Comparison of ENCODE assay signal across 22 cellular contexts in the genomic region with DNA sequence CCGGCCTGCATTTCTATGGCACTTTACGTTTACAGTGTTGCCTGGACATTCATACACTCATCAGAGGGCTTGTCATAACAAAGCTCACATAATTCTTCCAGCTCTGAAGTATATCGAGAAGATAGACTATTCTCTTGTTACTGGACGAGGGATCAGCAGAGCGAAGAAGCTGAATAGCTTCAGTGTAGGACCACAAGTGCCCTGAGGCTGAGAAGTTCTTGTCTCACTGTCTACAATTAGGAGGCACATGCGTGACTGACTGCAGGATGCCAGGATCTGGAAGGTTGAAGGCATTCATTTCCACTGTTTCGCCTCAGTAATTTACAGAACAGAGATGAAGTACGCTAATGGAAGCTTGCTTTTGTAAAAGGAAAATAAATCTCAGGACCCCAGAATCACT. TPM values are rescaled to one million over a fixed set of nuclear protein-coding genes. Genes with fewer than 3 reads are reported as not detected.
A peak's percentile ranks its signal among the peaks of the same experiment; 100 is the strongest.
DNase-seq lines count a peak whose midpoint lies in the region; ATAC-seq and TF ChIP-seq lines count a peak whose summit lies in the region.
"Had no signal": no experiment of that assay in that cellular context is flagged by ENCODE, and none has a peak within 500 bp of the region (broad histone marks: within the 10 kb centered on the region; RNA-seq: fewer than 3 reads in every experiment).

No MANE protein-coding gene starts in this region.

- H3K4me1 ChIP-seq in smooth muscle cell (ENCODE audit: low read depth): no peaks in the 10 kb centered on the region
- peaks cover 0 to 10% of the 10 kb centered on the region in 2 experiments; a peak in 1 of 4 replicates for H3K4me1 ChIP-seq in SK-N-SH (ENCODE audit: control insufficient read depth in 1 of 2, insufficient read depth in 2 of 2, low read depth in 1 of 2, low read length in 1 of 2)
- H3K4me1 ChIP-seq: heart left ventricle had no signal

- no peak overlapping the region for H3K9ac ChIP-seq in smooth muscle cell (ENCODE audit: low read depth)
- no peak overlapping the region for H3K9ac ChIP-seq in SK-N-SH

- POLR2A ChIA-PET in WTC11 (lab: Charles Lee) (no interaction called here), SK-N-SH (lab: Yijun Ruan, JAX) (no interaction called here)

- TF ChIP-seq RAD21 in SK-N-SH (IDR thresholded peaks at IDR 0.05; ENCODE audit: low read length): no peak

- H3K27ac Mint-ChIP-seq in HFFc6 (peak overlapping the region; percentile 48; the same call in 1 of the 2 replicates), WTC11 (0 out of 2 replicates have a peak overlapping the region, but pooled peaks have one; percentile 34)
- H3K27ac Mint-ChIP-seq: activated CD8-positive, alpha-beta memory T cell treated with anti-CD3 and anti-CD28 coated beads, Interleukin-2, amount 10 ng/mL, durations not matched to agents 7 days and 5 days; activated T-cell treated with anti-CD3 and anti-CD28 coated beads, Interleukin-2, amount 50 U/mL, for 72 hours; memory B cell had no signal

- H3K4me1 Mint-ChIP-seq in HFFc6 (ENCODE audit: low read depth): no peaks in the 10 kb centered on the region; the same call in 1 of the 2 replicates
- peaks cover 7% of the 10 kb centered on the region for H3K4me1 Mint-ChIP-seq in WTC11
- H3K4me1 Mint-ChIP-seq: activated CD8-positive, alpha-beta memory T cell treated with anti-CD3 and anti-CD28 coated beads, Interleukin-2, amount 10 ng/mL, durations not matched to agents 7 days and 5 days; memory B cell had no signal

- H3K27ac ChIP-seq in smooth muscle cell (ENCODE audit: low read depth) (peak overlapping the region; percentile 40), SK-N-SH (ENCODE audit: low read depth in 2 of 2, low read length in 1 of 2) (no peak overlapping the region; a peak in 1 of 4 replicates)
- H3K27ac ChIP-seq: brain microvascular endothelial cell, heart left ventricle, neutrophil had no signal

- H3K4me3 ChIP-seq in smooth muscle cell (no peak overlapping the region), SK-N-SH (ENCODE audit: low read depth in 2 of 2, low read length in 1 of 2) (no peak overlapping the region)
- H3K4me3 ChIP-seq: heart left ventricle had no signal

- H3K36me3 Mint-ChIP-seq in HFFc6 (ENCODE audit: low read depth) (peaks cover 15% of the 10 kb centered on the region), WTC11 (peaks cover 34% of the 10 kb centered on the region)

- no peaks in the 10 kb centered on the region for H3K79me2 ChIP-seq in smooth muscle cell (ENCODE audit: low read depth)
- no peaks in the 10 kb centered on the region for H3K79me2 ChIP-seq in SK-N-SH (ENCODE audit: insufficient read depth)

- H3K27me3 ChIP-seq in smooth muscle cell (ENCODE audit: low read depth) (no peaks in the 10 kb centered on the region), SK-N-SH (ENCODE audit: insufficient read depth) (no peaks in the 10 kb centered on the region)
- H3K27me3 ChIP-seq: brain microvascular endothelial cell, heart left ventricle had no signal

- H3K27me3 Mint-ChIP-seq in HFFc6 (ENCODE audit: insufficient read depth) (peaks cover 1% of the 10 kb centered on the region; the same call in 1 of the 2 replicates), WTC11 (ENCODE audit: low read depth) (peaks cover 3% of the 10 kb centered on the region)
- H3K27me3 Mint-ChIP-seq: activated CD8-positive, alpha-beta memory T cell treated with anti-CD3 and anti-CD28 coated beads, Interleukin-2, amount 10 ng/mL, durations not matched to agents 7 days and 5 days; memory B cell had no signal

- no peak for ATAC-seq in WTC11
- ATAC-seq: activated CD8-positive, alpha-beta memory T cell treated with anti-CD3 and anti-CD28 coated beads, Interleukin-2, amount 10 ng/mL, durations not matched to agents 7 days and 5 days; activated T-cell treated with anti-CD3 and anti-CD28 coated beads, Interleukin-2, amount 50 U/mL, for 72 hours; heart left ventricle; left colon had no signal

- H3K4me2 ChIP-seq in smooth muscle cell: no peak overlapping the region
- H3K4me2 ChIP-seq in SK-N-SH: no peak overlapping the region

- H3K4me3 Mint-ChIP-seq in HFFc6 (no peak overlapping the region), WTC11 (no peak overlapping the region)
- H3K4me3 Mint-ChIP-seq: activated CD8-positive, alpha-beta memory T cell treated with anti-CD3 and anti-CD28 coated beads, Interleukin-2, amount 10 ng/mL, durations not matched to agents 7 days and 5 days; activated T-cell treated with anti-CD3 and anti-CD28 coated beads, Interleukin-2, amount 50 U/mL, for 72 hours; memory B cell had no signal

- no peak overlapping the region for H2AFZ ChIP-seq in smooth muscle cell (ENCODE audit: low read depth)
- H2AFZ ChIP-seq in SK-N-SH (ENCODE audit: low read depth): no peak overlapping the region

- H4K20me1 ChIP-seq in smooth muscle cell (ENCODE audit: low read depth): no peaks in the 10 kb centered on the region
- no peaks in the 10 kb centered on the region for H4K20me1 ChIP-seq in SK-N-SH (ENCODE audit: insufficient read depth)

- H3K9me2 ChIP-seq in SK-N-SH: no peaks in the 10 kb centered on the region

- DNase-seq in HFFc6 (peak; percentile 7), WTC11 (ENCODE audit: low spot score) (no peak), islet precursor cell (peak; percentile 74), smooth muscle cell (lab: John Stamatoyannopoulos, UW; ENCODE audit: unreplicated experiment) (no peak), HT-29 (ENCODE audit: low spot score) (no peak), DMS153 (lab: John Stamatoyannopoulos, UW) (no peak), SK-N-SH (no peak)
- DNase-seq: activated CD4-positive, CD25-positive, alpha-beta regulatory T cell; activated CD8-positive, alpha-beta memory T cell treated with anti-CD3 and anti-CD28 coated beads, Interleukin-2, amount 10 ng/mL, durations not matched to agents 7 days and 5 days; activated naive CD4-positive, alpha-beta T cell treated with Interleukin-2 at 50 U/mL for 16 hours; activated T-cell treated with anti-CD3 and anti-CD28 coated beads, Interleukin-2, amount 50 U/mL, for 72 hours; brain microvascular endothelial cell; heart left ventricle; left colon; NCI-H146; SHP77 treated with DMSO at 0.1 percent for 48 hours; T-helper 1 cell had no signal

- H3K9me3 ChIP-seq in smooth muscle cell (replicated peaks; ENCODE audit: low read depth) (peaks cover 9% of the 10 kb centered on the region), SK-N-SH (no peaks in the 10 kb centered on the region; the same call in 1 of the 2 replicates)
- H3K9me3 ChIP-seq: neutrophil had no signal

- TF ChIP-seq EP300 in SK-N-SH (IDR thresholded peaks at IDR 0.05; ENCODE audit: borderline replicate concordance in 1 of 2, low read depth in 1 of 2, low read length in 1 of 2): no peak

- 69% methylated on average over 8 of the region's 8 CpGs for WGBS in smooth muscle cell (ENCODE audit: low lambda C conversion rate)
- 88% methylated on average over 8 of the region's 8 CpGs for WGBS in SK-N-SH (ENCODE audit: low lambda C conversion rate)

- H3K36me3 ChIP-seq in smooth muscle cell (ENCODE audit: low read depth): no peaks in the 10 kb centered on the region
- peaks cover 32 to 34% of the 10 kb centered on the region in 2 experiments for H3K36me3 ChIP-seq in SK-N-SH (replicated peaks in 1 of 2; ENCODE audit: control insufficient read depth in 1 of 2, insufficient read depth in 2 of 2, low read length in 1 of 2)

- H3K9me3 Mint-ChIP-seq in HFFc6 (peaks cover 15% of the 10 kb centered on the region), WTC11 (peaks cover 27% of the 10 kb centered on the region)

- CTCF ChIA-PET in WTC11 (lab: Charles Lee) (interaction anchor here (1.2 kb wide), 1 partner anchor 8 kb away, joined by 3 read pairs; no protein-coding TSS in a partner anchor), SK-N-SH (lab: Yijun Ruan, JAX) (interaction anchor here (1.0 to 2.1 kb wide), 3 partner anchors 14 to 275 kb away, joined by 3 to 9 read pairs (median 4); no protein-coding TSS in a partner anchor)

- TF ChIP-seq CTCF in HFFc6 (IDR thresholded peaks at IDR 0.05) (no peak), WTC11 (IDR thresholded peaks at IDR 0.05) (no peak), smooth muscle cell (IDR thresholded peaks at IDR 0.05; ENCODE audit: borderline replicate concordance, insufficient read depth, poor library complexity, severe bottlenecking) (no peak), SK-N-SH (IDR thresholded peaks at IDR 0.05) (no peak)

- peaks cover 5% of the 10 kb centered on the region for H3F3A ChIP-seq in smooth muscle cell (ENCODE audit: low read depth)
- no peaks in the 10 kb centered on the region for H3F3A ChIP-seq in SK-N-SH (replicated peaks; ENCODE audit: insufficient read depth)

TF ChIP-seq in WTC11, 78 proteins besides CTCF, POLR2A, EP300 and RAD21:
- no peak for TF ChIP-seq NR2C2 (CRISPR knock-in tag; IDR thresholded peaks at IDR 0.05)

TF ChIP-seq in SK-N-SH, 30 proteins besides CTCF, POLR2A, EP300 and RAD21 (continues in another document):
- TF ChIP-seq JUND (IDR thresholded peaks at IDR 0.05) (no peak), TCF12 (IDR thresholded peaks at IDR 0.05) (no peak), NFIC (IDR thresholded peaks at IDR 0.05; ENCODE audit: borderline replicate concordance) (no peak)

RNA-seq across cellular contexts. Expression of a gene that starts 9.6 kb away (rescaled TPM):
- 10 to 100 TPM in 4 of 6 experiments, 1 to 10 TPM in 2; 9.9 to 14.2 (median 12.7) TPM for total RNA-seq in HFFc6 (2021; fragmentation: NEBNext Ultra II Directional; extraction: Animal tissue kit (Norgen Biotek cat#: 25700))
- total RNA-seq in WTC11 (2021): 26.4 to 34.4 TPM (median 31.3 TPM) in 3 replicates
- total RNA-seq in smooth muscle cell: 30.2 and 42.8 TPM in 2 replicates
- polyA plus RNA-seq in smooth muscle cell: 12.1 and 17.1 TPM in 2 replicates
- 33.6 and 36.9 TPM in 2 replicates for total RNA-seq in HT-29 (2014; rRNA removed; shearing (Covaris generic))
- 22.7 and 28.2 TPM in 2 replicates for polyA plus RNA-seq in SK-N-SH (2012; rRNA removed)
- 23.1 and 28.1 TPM in 2 replicates for polyA plus RNA-seq in SK-N-SH (2012; cell fraction: cytosol; rRNA removed)
- 79.7 and 97.0 TPM in 2 replicates for polyA plus RNA-seq in SK-N-SH (2012; cell fraction: nucleus; rRNA removed)

RNA-seq across cellular contexts. Expression of a gene that starts 10.5 kb away (rescaled TPM):
- 10 to 100 TPM; 83.4 to 95.3 (median 89.2) TPM for total RNA-seq in HFFc6 (2021; fragmentation: NEBNext Ultra II Directional; extraction: Animal tissue kit (Norgen Biotek cat#: 25700))
- total RNA-seq in WTC11 (2021) (145 to 150 TPM (median 146 TPM) in 3 replicates), smooth muscle cell (168 and 182 TPM in 2 replicates)
- polyA plus RNA-seq in smooth muscle cell (168 and 191 TPM in 2 replicates), SK-N-SH (2012; rRNA removed) (88.9 and 108 TPM in 2 replicates)
- total RNA-seq in HT-29 (2014; rRNA removed; shearing (Covaris generic)): 114 and 136 TPM in 2 replicates
- 126 and 144 TPM in 2 replicates for polyA plus RNA-seq in SK-N-SH (2012; cell fraction: cytosol; rRNA removed)
- polyA plus RNA-seq in SK-N-SH (2012; cell fraction: nucleus; rRNA removed): 45.2 and 84.3 TPM in 2 replicates

RNA-seq across cellular contexts. Expression of a gene that starts 33.7 kb away (rescaled TPM):
- total RNA-seq in HFFc6 (2021; fragmentation: NEBNext Ultra II Directional; extraction: Animal tissue kit (Norgen Biotek cat#: 25700)): not detected
- total RNA-seq in WTC11 (2021) (3.5 to 5.2 TPM (median 4.3 TPM) in 3 replicates), smooth muscle cell (0.67 TPM in 1 of 2 replicates, not detected in the other)
- polyA plus RNA-seq in smooth muscle cell (0.58 and 1.7 TPM in 2 replicates), SK-N-SH (2012; rRNA removed) (not detected in 2 replicates)
- not detected in 2 replicates for total RNA-seq in HT-29 (2014; rRNA removed; shearing (Covaris generic))
- 0.03 and 0.18 TPM in 2 replicates for polyA plus RNA-seq in SK-N-SH (2012; cell fraction: cytosol; rRNA removed)
- not detected in 2 replicates for polyA plus RNA-seq in SK-N-SH (2012; cell fraction: nucleus; rRNA removed)
- total RNA-seq: activated CD8-positive, alpha-beta memory T cell treated with anti-CD3 and anti-CD28 coated beads, Interleukin-2, amount 10 ng/mL, durations not matched to agents 7 days and 5 days; LHCN-M2; pulmonary artery endothelial cell had no signal
- polyA plus RNA-seq: BJ had no signal

Comparison
In these comparisons a context has a peak if more than half of its experiments do, and no peak if none do; other contexts are left out.
1. DNase-seq: peak in HFFc6 (single experiment) and islet precursor cell (single experiment); none in WTC11 (single experiment), smooth muscle cell (single experiment), HT-29 (single experiment), DMS153 (single experiment) and SK-N-SH (single experiment).